ENCODE assay signal across 8 cellular contexts in the genomic region with DNA sequence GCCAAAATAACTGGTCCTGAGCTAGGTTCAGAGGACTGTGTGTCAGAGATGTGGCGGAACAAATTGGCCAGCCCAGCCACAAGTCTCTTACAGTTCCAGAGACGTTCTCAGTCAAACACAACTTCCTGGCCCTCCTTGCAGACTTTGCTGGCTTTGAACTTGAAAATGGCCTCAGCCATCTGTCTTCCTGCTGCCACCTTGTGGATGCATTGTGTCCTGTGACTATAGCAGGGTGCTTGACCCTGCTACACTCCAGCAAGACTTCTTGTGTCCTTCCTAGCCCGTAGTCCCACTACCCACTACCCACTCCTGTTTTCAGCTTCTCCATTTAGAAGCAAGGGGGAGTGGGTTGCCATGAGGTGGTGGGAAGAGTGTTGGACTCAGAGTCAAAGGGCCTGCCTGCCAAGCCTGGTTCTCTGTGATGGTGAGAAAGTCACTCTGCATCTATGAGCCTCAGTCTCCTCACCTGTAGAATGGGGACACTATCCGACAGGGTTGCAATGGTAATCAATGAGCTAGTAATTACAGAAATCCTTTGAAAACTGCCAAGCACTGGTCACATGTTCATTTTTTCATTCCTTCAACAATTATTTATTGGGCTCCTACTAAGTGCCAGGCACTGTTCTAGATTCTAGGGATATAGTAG.
DNase-seq lines count a peak whose midpoint lies in the region; ATAC-seq and TF ChIP-seq lines count a peak whose summit lies in the region.

No MANE protein-coding gene starts in this region.

- no peak for ATAC-seq in heart right ventricle

- 59 to 62% methylated on average over 4 of the region's 4 CpGs for WGBS in heart right ventricle, 2 donors

- H3K4me3 ChIP-seq in astrocyte of the spinal cord (ENCODE audit: low read depth, low read length): no peak overlapping the region
- H3K4me3 ChIP-seq in heart right ventricle: no peak overlapping the region

- TF ChIP-seq RAD21 in Ishikawa (IDR thresholded peaks at IDR 0.05; ENCODE audit: low read depth): peak; percentile 40; the same call in 1 of the 2 replicates

- in situ Hi-C loops in astrocyte of the spinal cord (cut with HindIII; ENCODE audit: low sequenced_read_pairs): no loop called here

- no peak for TF ChIP-seq EP300 in Ishikawa (IDR thresholded peaks at IDR 0.05; ENCODE audit: borderline replicate concordance)

- no peaks in the 10 kb centered on the region for H3K36me3 ChIP-seq in heart right ventricle

- TF ChIP-seq CTCF in astrocyte of the spinal cord (IDR thresholded peaks at IDR 0.05; ENCODE audit: low read depth, low read length) (peak; percentile 11), heart right ventricle (IDR thresholded peaks at IDR 0.05) (peak in 4 of 9 donors; percentile 10 to 40 (median 18))

- H3K9me3 ChIP-seq in heart right ventricle: peaks cover 0 to 21% (median 4%) of the 10 kb centered on the region in 11 donors

- H3K27ac ChIP-seq in heart right ventricle: no peak overlapping the region

- intact Hi-C loops in heart right ventricle (cut with DNase I): no loop called here

- H3K4me1 ChIP-seq in heart right ventricle: no peaks in the 10 kb centered on the region

- H3K27me3 ChIP-seq in heart right ventricle: peaks cover 0 to 40% (median 11%) of the 10 kb centered on the region in 7 donors

- DNase-seq in activated CD4-positive, alpha-beta T cell treated with anti-CD3 and anti-CD28 coated beads for 48 hours: peak; percentile 6
- DNase-seq in activated CD4-positive, alpha-beta T cell treated with anti-CD3 and anti-CD28 coated beads for 4 hours: no peak
- DNase-seq in astrocyte of the spinal cord (ENCODE audit: low read depth, low spot score): no peak
- peak; percentile 44 for DNase-seq in pons (ENCODE audit: low spot score)
- no peak for DNase-seq in NCI-H2227 (lab: John Stamatoyannopoulos, UW; ENCODE audit: unreplicated experiment)
- no peak for DNase-seq in NCI-H2107 treated with DMSO at 0.1 percent for 48 hours (lab: John Stamatoyannopoulos, UW; ENCODE audit: unreplicated experiment)
- DNase-seq in heart right ventricle: no peak

TF ChIP-seq in Ishikawa, 13 proteins besides CTCF, POLR2A, EP300 and RAD21:
- TF ChIP-seq EGR1 (IDR thresholded peaks at IDR 0.05): no peak
- no peak for TF ChIP-seq TAF1 (IDR thresholded peaks at IDR 0.05; ENCODE audit: low read depth)
- TF ChIP-seq FOXM1 (IDR thresholded peaks at IDR 0.05; ENCODE audit: borderline replicate concordance, low read depth): no peak
- TF ChIP-seq ZBTB7A (IDR thresholded peaks at IDR 0.05; ENCODE audit: low read depth): no peak
- TF ChIP-seq, protein P1, sequence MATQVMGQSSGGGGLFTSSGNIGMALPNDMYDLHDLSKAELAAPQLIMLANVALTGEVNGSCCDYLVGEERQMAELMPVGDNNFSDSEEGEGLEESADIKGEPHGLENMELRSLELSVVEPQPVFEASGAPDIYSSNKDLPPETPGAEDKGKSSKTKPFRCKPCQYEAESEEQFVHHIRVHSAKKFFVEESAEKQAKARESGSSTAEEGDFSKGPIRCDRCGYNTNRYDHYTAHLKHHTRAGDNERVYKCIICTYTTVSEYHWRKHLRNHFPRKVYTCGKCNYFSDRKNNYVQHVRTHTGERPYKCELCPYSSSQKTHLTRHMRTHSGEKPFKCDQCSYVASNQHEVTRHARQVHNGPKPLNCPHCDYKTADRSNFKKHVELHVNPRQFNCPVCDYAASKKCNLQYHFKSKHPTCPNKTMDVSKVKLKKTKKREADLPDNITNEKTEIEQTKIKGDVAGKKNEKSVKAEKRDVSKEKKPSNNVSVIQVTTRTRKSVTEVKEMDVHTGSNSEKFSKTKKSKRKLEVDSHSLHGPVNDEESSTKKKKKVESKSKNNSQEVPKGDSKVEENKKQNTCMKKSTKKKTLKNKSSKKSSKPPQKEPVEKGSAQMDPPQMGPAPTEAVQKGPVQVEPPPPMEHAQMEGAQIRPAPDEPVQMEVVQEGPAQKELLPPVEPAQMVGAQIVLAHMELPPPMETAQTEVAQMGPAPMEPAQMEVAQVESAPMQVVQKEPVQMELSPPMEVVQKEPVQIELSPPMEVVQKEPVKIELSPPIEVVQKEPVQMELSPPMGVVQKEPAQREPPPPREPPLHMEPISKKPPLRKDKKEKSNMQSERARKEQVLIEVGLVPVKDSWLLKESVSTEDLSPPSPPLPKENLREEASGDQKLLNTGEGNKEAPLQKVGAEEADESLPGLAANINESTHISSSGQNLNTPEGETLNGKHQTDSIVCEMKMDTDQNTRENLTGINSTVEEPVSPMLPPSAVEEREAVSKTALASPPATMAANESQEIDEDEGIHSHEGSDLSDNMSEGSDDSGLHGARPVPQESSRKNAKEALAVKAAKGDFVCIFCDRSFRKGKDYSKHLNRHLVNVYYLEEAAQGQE (IDR thresholded peaks at IDR 0.05; ENCODE audit: low read depth): no peak
- no peak for TF ChIP-seq TCF12 (IDR thresholded peaks at IDR 0.05; ENCODE audit: low read depth)
- TF ChIP-seq, protein P2, sequence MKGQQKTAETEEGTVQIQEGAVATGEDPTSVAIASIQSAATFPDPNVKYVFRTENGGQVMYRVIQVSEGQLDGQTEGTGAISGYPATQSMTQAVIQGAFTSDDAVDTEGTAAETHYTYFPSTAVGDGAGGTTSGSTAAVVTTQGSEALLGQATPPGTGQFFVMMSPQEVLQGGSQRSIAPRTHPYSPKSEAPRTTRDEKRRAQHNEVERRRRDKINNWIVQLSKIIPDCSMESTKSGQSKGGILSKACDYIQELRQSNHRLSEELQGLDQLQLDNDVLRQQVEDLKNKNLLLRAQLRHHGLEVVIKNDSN (IDR thresholded peaks at IDR 0.05): no peak
- no peak for TF ChIP-seq NFIC (IDR thresholded peaks at IDR 0.05)
- TF ChIP-seq CEBPB (IDR thresholded peaks at IDR 0.05): no peak
- TF ChIP-seq CREB1 (IDR thresholded peaks at IDR 0.05; ENCODE audit: low read depth): no peak
- TF ChIP-seq, protein P3, sequence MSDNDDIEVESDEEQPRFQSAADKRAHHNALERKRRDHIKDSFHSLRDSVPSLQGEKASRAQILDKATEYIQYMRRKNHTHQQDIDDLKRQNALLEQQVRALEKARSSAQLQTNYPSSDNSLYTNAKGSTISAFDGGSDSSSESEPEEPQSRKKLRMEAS (IDR thresholded peaks at IDR 0.05): no peak
- TF ChIP-seq TEAD4 (IDR thresholded peaks at IDR 0.05): no peak
- no peak for TF ChIP-seq YY1 (IDR thresholded peaks at IDR 0.05; ENCODE audit: low read depth)
TF ChIP-seq in Ishikawa: peak in this region for 0.

Comparison
In these comparisons a context has a peak if more than half of its experiments do, and no peak if none do; other contexts are left out.
1. DNase-seq: peak in activated CD4-positive, alpha-beta T cell treated with anti-CD3 and anti-CD28 coated beads for 48 hours (single experiment) and pons (single experiment); none in activated CD4-positive, alpha-beta T cell treated with anti-CD3 and anti-CD28 coated beads for 4 hours (0 of 2), astrocyte of the spinal cord (single experiment), NCI-H2227 (single experiment), NCI-H2107 treated with DMSO at 0.1 percent for 48 hours (single experiment) and heart right ventricle (0 of 2).